Comparison of ENCODE assay signal across 13 cellular contexts in genomic region chr3:52890735-52891134, GRCh38. TPM values are rescaled to one million over a fixed set of nuclear protein-coding genes. Genes with fewer than 3 reads are reported as not detected.
DNase-seq lines count a peak whose midpoint lies in the region; ATAC-seq, FAIRE-seq and TF ChIP-seq lines count a peak whose summit lies in the region.
"Had no signal": no experiment of that assay in that cellular context is flagged by ENCODE, and none has a peak within 500 bp of the region (broad histone marks: within the 10 kb centered on the region; RNA-seq: fewer than 3 reads in every experiment).

No MANE protein-coding gene starts in this region.

- no peaks in the 10 kb centered on the region for H3K9me3 Mint-ChIP-seq in endodermal cell
- H3K9me3 Mint-ChIP-seq in stimulated activated memory B cell treated with anti-CD40 and anti-IgM and Interleukin-4, amounts not matched to agents 10 μg/mL and 1 μg/mL and 100 μg/mL, for 72 hours = no peaks in the 10 kb centered on the region

- no peaks in the 10 kb centered on the region for H3K27me3 Mint-ChIP-seq in endodermal cell (ENCODE audit: insufficient read depth)
- H3K27me3 Mint-ChIP-seq in stimulated activated memory B cell treated with anti-CD40 and anti-IgM and Interleukin-4, amounts not matched to agents 10 μg/mL and 1 μg/mL and 100 μg/mL, for 72 hours = no peaks in the 10 kb centered on the region

- no peak for TF ChIP-seq CTCF in endodermal cell (conservative IDR thresholded peaks at IDR 0.05)

- H3K4me1 Mint-ChIP-seq in endodermal cell = peaks cover 13% of the 10 kb centered on the region
- peaks cover 60% of the 10 kb centered on the region for H3K4me1 Mint-ChIP-seq in stimulated activated memory B cell treated with anti-CD40 and anti-IgM and Interleukin-4, amounts not matched to agents 10 μg/mL and 1 μg/mL and 100 μg/mL, for 72 hours

- DNase-seq in activated CD4-positive, alpha-beta T cell treated with anti-CD3 and anti-CD28 coated beads for 4 hours = peak; percentile 32 to 37
- DNase-seq in activated CD4-positive, alpha-beta T cell treated with anti-CD3 and anti-CD28 coated beads for 1 hour = no peak
- DNase-seq in activated CD4-positive, alpha-beta T cell treated with anti-CD3 and anti-CD28 coated beads, Interleukin-2, amount 50 U/mL, for 4 hours = peak; percentile 30 to 32
- DNase-seq in endodermal cell = no peak
- DNase-seq in retina = no peak
- DNase-seq in GM12892 (ENCODE audit: insufficient read length) = no peak
- DNase-seq: midbrain; NCI-H1436; NK-92 treated with Interleukin-12 subunit alpha and Interleukin-12 subunit beta, amount 100 ng/mL, for 24 hours had no signal

- 93 to 96% methylated on average over 3 to 5 of the region's 5 CpGs for WGBS in endodermal cell (ENCODE audit: insufficient coverage in 1 of 2, insufficient read length in 1 of 2), 2 experiments

- H3K4me1 ChIP-seq in endodermal cell (ENCODE audit: control insufficient read depth, insufficient read depth, low read length) = no peaks in the 10 kb centered on the region

- no peaks in the 10 kb centered on the region for H3K27me3 ChIP-seq in endodermal cell (ENCODE audit: control insufficient read depth, insufficient read depth, low read length, poor library complexity, severe bottlenecking)

- no peak overlapping the region for H3K4me3 Mint-ChIP-seq in endodermal cell
- H3K4me3 Mint-ChIP-seq in stimulated activated memory B cell treated with anti-CD40 and anti-IgM and Interleukin-4, amounts not matched to agents 10 μg/mL and 1 μg/mL and 100 μg/mL, for 72 hours = no peak overlapping the region

- H3K4me3 ChIP-seq in endodermal cell (ENCODE audit: low read length) = no peak overlapping the region

- no peaks in the 10 kb centered on the region for H3K9me3 ChIP-seq in endodermal cell (ENCODE audit: control insufficient read depth, low read length)

- no peak for TF ChIP-seq POLR2A in GM12892 (IDR thresholded peaks at IDR 0.05; ENCODE audit: low read depth, low read length)

- ATAC-seq in stimulated activated memory B cell treated with anti-CD40 and anti-IgM and Interleukin-4, amounts not matched to agents 10 μg/mL and 1 μg/mL and 100 μg/mL, for 72 hours = no peak
- ATAC-seq in GM19395 (IDR thresholded peaks at IDR 0.05; ENCODE audit: unreplicated experiment) = no peak

- peak overlapping the region; percentile 61 for H3K27ac Mint-ChIP-seq in endodermal cell
- H3K27ac Mint-ChIP-seq in stimulated activated memory B cell treated with anti-CD40 and anti-IgM and Interleukin-4, amounts not matched to agents 10 μg/mL and 1 μg/mL and 100 μg/mL, for 72 hours = peak overlapping the region; percentile 81

- no peak overlapping the region for H3K27ac ChIP-seq in endodermal cell (ENCODE audit: low read depth, low read length)

- no peak overlapping the region for H3K9ac ChIP-seq in endodermal cell (ENCODE audit: extremely low read depth, low read length, poor library complexity, severe bottlenecking)

- peaks cover 4% of the 10 kb centered on the region for H3K36me3 Mint-ChIP-seq in endodermal cell (ENCODE audit: low read depth)
- H3K36me3 Mint-ChIP-seq in stimulated activated memory B cell treated with anti-CD40 and anti-IgM and Interleukin-4, amounts not matched to agents 10 μg/mL and 1 μg/mL and 100 μg/mL, for 72 hours = peaks cover 31% of the 10 kb centered on the region

- peaks cover 12% of the 10 kb centered on the region for H3K36me3 ChIP-seq in endodermal cell (ENCODE audit: control insufficient read depth, insufficient read depth, low read length)

- FAIRE-seq in GM12892 (lab: Jason Lieb, UNC) = no peak
- FAIRE-seq: endometrium, HTR-8/SVneo had no signal

RNA-seq across cellular contexts. Expression of gene STIMATE, which starts 6.6 kb away (rescaled TPM):
- 10 to 100 TPM; 20.3 to 23.7 TPM for total RNA-seq in endodermal cell
- polyA plus RNA-seq in endodermal cell (2013, experiment 1 of 2) = 18.3 TPM
- polyA plus RNA-seq in endodermal cell (2013, experiment 2 of 2) = 15.9 TPM
- 4.5 TPM for polyA plus RNA-seq in GM12892 (2012; ENCODE audit: missing spikeins)

RNA-seq across cellular contexts. Expression of gene MUSTN1, which starts 55.9 kb away (rescaled TPM):
- total RNA-seq in endodermal cell = 1 to 10 TPM; 3.2 to 4.2 TPM
- polyA plus RNA-seq in endodermal cell (2013, experiment 1 of 2) = 22.5 TPM
- polyA plus RNA-seq in endodermal cell (2013, experiment 2 of 2) = 20.6 TPM
- 0.59 TPM for polyA plus RNA-seq in GM12892 (2012; ENCODE audit: missing spikeins)

Comparison
In these comparisons a context has a peak if more than half of its experiments do, and no peak if none do; other contexts are left out.
1. DNase-seq: peak in activated CD4-positive, alpha-beta T cell treated with anti-CD3 and anti-CD28 coated beads for 4 hours (2 of 2) and activated CD4-positive, alpha-beta T cell treated with anti-CD3 and anti-CD28 coated beads, Interleukin-2, amount 50 U/mL, for 4 hours (2 of 2); none in activated CD4-positive, alpha-beta T cell treated with anti-CD3 and anti-CD28 coated beads for 1 hour (single experiment), endodermal cell (single experiment), retina (single experiment) and GM12892 (single experiment).